Comparison of ENCODE assay signal across 10 cellular contexts in the genomic region with DNA sequence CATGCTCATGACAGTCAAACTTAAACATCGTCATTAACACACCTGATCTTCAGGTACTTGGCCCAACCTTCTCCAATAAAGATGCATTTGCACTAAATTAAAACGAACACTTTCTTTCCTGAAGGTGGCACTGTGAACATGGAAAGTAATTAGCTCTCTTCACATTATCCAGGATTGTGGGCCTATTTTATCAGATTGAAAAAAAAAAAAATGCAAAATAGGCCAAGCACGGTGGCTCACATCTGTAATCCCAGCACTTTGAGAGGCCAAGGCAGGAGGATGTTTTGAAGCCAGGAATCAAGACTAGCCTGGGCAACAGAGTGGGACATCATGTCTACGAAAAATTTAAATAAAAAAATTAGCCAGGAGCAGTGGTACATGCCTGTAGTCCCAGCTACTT. TPM values are rescaled to one million over a fixed set of nuclear protein-coding genes. Genes with fewer than 3 reads are reported as not detected.
DNase-seq lines count a peak whose midpoint lies in the region; ATAC-seq and TF ChIP-seq lines count a peak whose summit lies in the region.
"Had no signal": no experiment of that assay in that cellular context is flagged by ENCODE, and none has a peak within 500 bp of the region (broad histone marks: within the 10 kb centered on the region; RNA-seq: fewer than 3 reads in every experiment).

No MANE protein-coding gene starts in this region.

- H4K20me1 ChIP-seq in smooth muscle cell (ENCODE audit: low read depth): no peaks in the 10 kb centered on the region

- H3F3A ChIP-seq in smooth muscle cell (ENCODE audit: low read depth): no peaks in the 10 kb centered on the region

- TF ChIP-seq POLR2A in lower leg skin (IDR thresholded peaks at IDR 0.05): no peak

- H3K27ac ChIP-seq in smooth muscle cell (ENCODE audit: low read depth): no peak overlapping the region
- H3K27ac ChIP-seq: neutrophil had no signal

- H3K36me3 ChIP-seq in smooth muscle cell (ENCODE audit: low read depth): no peaks in the 10 kb centered on the region
- H3K36me3 ChIP-seq: neutrophil had no signal

- peak; percentile 72 for TF ChIP-seq CTCF in chondrocyte (IDR thresholded peaks at IDR 0.05)
- peak; percentile 24 for TF ChIP-seq CTCF in smooth muscle cell (IDR thresholded peaks at IDR 0.05; ENCODE audit: borderline replicate concordance, insufficient read depth, poor library complexity, severe bottlenecking)
- no peak for TF ChIP-seq CTCF in lower leg skin (IDR thresholded peaks at IDR 0.05)

- peaks cover 7% of the 10 kb centered on the region for H3K36me3 Mint-ChIP-seq in chondrocyte (ENCODE audit: low read depth)
- no peaks in the 10 kb centered on the region for H3K36me3 Mint-ChIP-seq in activated naive CD4-positive, alpha-beta T cell treated with anti-CD3 and anti-CD28 coated beads, Interleukin-2, amount 50 U/mL, for 72 hours

- H3K27ac Mint-ChIP-seq in chondrocyte (ENCODE audit: unreplicated experiment): no peak overlapping the region
- H3K27ac Mint-ChIP-seq in activated naive CD4-positive, alpha-beta T cell treated with anti-CD3 and anti-CD28 coated beads, Interleukin-2, amount 50 U/mL, for 72 hours: no peak overlapping the region

- ATAC-seq in activated naive CD4-positive, alpha-beta T cell treated with anti-CD3 and anti-CD28 coated beads, Interleukin-2, amount 50 U/mL, for 72 hours: no peak

- H3K4me3 ChIP-seq in smooth muscle cell (no peak overlapping the region), lower leg skin (ENCODE audit: low read depth, poor library complexity, severe bottlenecking) (no peak overlapping the region)

- H3K27me3 Mint-ChIP-seq in chondrocyte (ENCODE audit: low read depth): peaks cover 69% of the 10 kb centered on the region

- no peak overlapping the region for H3K4me3 Mint-ChIP-seq in chondrocyte (ENCODE audit: unreplicated experiment)

- no peaks in the 10 kb centered on the region for H3K9me3 ChIP-seq in smooth muscle cell (replicated peaks; ENCODE audit: low read depth)
- H3K9me3 ChIP-seq: neutrophil had no signal

- no peaks in the 10 kb centered on the region for H3K4me1 ChIP-seq in smooth muscle cell (ENCODE audit: low read depth)

- 54% methylated on average over 4 of the region's 4 CpGs for WGBS in smooth muscle cell (ENCODE audit: low lambda C conversion rate)
- 43 to 48% methylated on average over 4 of the region's 4 CpGs for WGBS in lower leg skin, 2 donors

- H3K79me2 ChIP-seq in smooth muscle cell (ENCODE audit: low read depth): no peaks in the 10 kb centered on the region

- no peak overlapping the region for H3K9ac ChIP-seq in smooth muscle cell (ENCODE audit: low read depth)

- no peak overlapping the region for H3K4me2 ChIP-seq in smooth muscle cell

- intact Hi-C loops in lower leg skin (cut with DNase I; ENCODE audit: low total_unique reads): no loop called here

- H3K27me3 ChIP-seq in smooth muscle cell (ENCODE audit: low read depth): peaks cover 72% of the 10 kb centered on the region

- peak; percentile 33 for DNase-seq in NCI-H510A treated with DMSO at 0.1 percent for 48 hours (lab: John Stamatoyannopoulos, UW)
- DNase-seq in NCI-H510A (lab: John Stamatoyannopoulos, UW): no peak
- peak; percentile 36 for DNase-seq in NCI-H345 (lab: John Stamatoyannopoulos, UW)
- DNase-seq in chondrocyte (ENCODE audit: low spot score): no peak
- DNase-seq in smooth muscle cell (lab: John Stamatoyannopoulos, UW; ENCODE audit: unreplicated experiment): no peak
- no peak for DNase-seq in lower leg skin (ENCODE audit: low spot score in 2 of 2)
- no peak for DNase-seq in activated naive CD4-positive, alpha-beta T cell treated with anti-CD3 and anti-CD28 coated beads, Interleukin-2, amount 50 U/mL, for 72 hours (ENCODE audit: low spot score in 2 of 2)
- DNase-seq in NOMO-1 treated with DMSO at 0.1 percent for 48 hours (lab: John Stamatoyannopoulos, UW; ENCODE audit: unreplicated experiment): no peak

- H3K9me3 Mint-ChIP-seq in chondrocyte (ENCODE audit: low read depth): peaks cover 6% of the 10 kb centered on the region
- H3K9me3 Mint-ChIP-seq in activated naive CD4-positive, alpha-beta T cell treated with anti-CD3 and anti-CD28 coated beads, Interleukin-2, amount 50 U/mL, for 72 hours: no peaks in the 10 kb centered on the region

- H3K4me1 Mint-ChIP-seq in chondrocyte (ENCODE audit: low read depth): no peaks in the 10 kb centered on the region

- no peak overlapping the region for H2AFZ ChIP-seq in smooth muscle cell (ENCODE audit: low read depth)

RNA-seq across cellular contexts. Expression of gene CDC20B, which starts 14.4 kb away (rescaled TPM):
- not detected in 3 replicates for total RNA-seq in chondrocyte
- total RNA-seq in smooth muscle cell: not detected in 2 replicates
- polyA plus RNA-seq in smooth muscle cell: 0.11 TPM in 1 of 2 replicates, not detected in the other
- total RNA-seq in lower leg skin: not detected
- not detected for total RNA-seq in activated naive CD4-positive, alpha-beta T cell treated with anti-CD3 and anti-CD28 coated beads, Interleukin-2, amount 50 U/mL, for 72 hours
- polyA plus RNA-seq: BJ had no signal

RNA-seq across cellular contexts. Expression of gene GPX8, which starts 27.4 kb away (rescaled TPM):
- 196 to 212 TPM (median 198 TPM) in 3 replicates for total RNA-seq in chondrocyte
- total RNA-seq in smooth muscle cell: 306 and 314 TPM in 2 replicates
- polyA plus RNA-seq in smooth muscle cell: 183 and 230 TPM in 2 replicates
- 1 to 10 TPM; 1.6 to 8.1 (median 4.6) TPM for total RNA-seq in lower leg skin
- not detected for total RNA-seq in activated naive CD4-positive, alpha-beta T cell treated with anti-CD3 and anti-CD28 coated beads, Interleukin-2, amount 50 U/mL, for 72 hours

RNA-seq across cellular contexts. Expression of gene MCIDAS, which starts 39.7 kb away (rescaled TPM):
- 0.15 TPM in 1 of 3 replicates, not detected in the others for total RNA-seq in chondrocyte
- total RNA-seq in smooth muscle cell: 0.13 TPM in 1 of 2 replicates, not detected in the other
- polyA plus RNA-seq in smooth muscle cell: not detected in 2 replicates
- not detected for total RNA-seq in lower leg skin
- under 1 TPM in 1 of 2 donors, not detected in 1; 0.18 TPM for total RNA-seq in activated naive CD4-positive, alpha-beta T cell treated with anti-CD3 and anti-CD28 coated beads, Interleukin-2, amount 50 U/mL, for 72 hours

RNA-seq across cellular contexts. Expression of gene CCNO, which starts 46.0 kb away (rescaled TPM):
- 1.7 to 2.0 TPM in 2 of 3 replicates, not detected in the other for total RNA-seq in chondrocyte
- 1.7 TPM in 1 of 2 replicates, not detected in the other for total RNA-seq in smooth muscle cell
- polyA plus RNA-seq in smooth muscle cell: 0.26 TPM in 1 of 2 replicates, not detected in the other
- 1 to 10 TPM; 1.3 to 6.2 (median 3.9) TPM for total RNA-seq in lower leg skin
- total RNA-seq in activated naive CD4-positive, alpha-beta T cell treated with anti-CD3 and anti-CD28 coated beads, Interleukin-2, amount 50 U/mL, for 72 hours: not detected

Comparison
In these comparisons a context has a peak if more than half of its experiments do, and no peak if none do; other contexts are left out.
1. DNase-seq: peak in NCI-H510A treated with DMSO at 0.1 percent for 48 hours (single experiment) and NCI-H345 (single experiment); none in NCI-H510A (single experiment), chondrocyte (single experiment), smooth muscle cell (single experiment), lower leg skin (0 of 2), activated naive CD4-positive, alpha-beta T cell treated with anti-CD3 and anti-CD28 coated beads, Interleukin-2, amount 50 U/mL, for 72 hours (0 of 2) and NOMO-1 treated with DMSO at 0.1 percent for 48 hours (single experiment).
2. CTCF ChIP-seq: peak in chondrocyte (single experiment) and smooth muscle cell (single experiment); none in lower leg skin (0 of 3).
3. RNA of gene GPX8, which starts 27.4 kb away (total RNA-seq): 306 to 314 TPM in smooth muscle cell and 196 to 212 TPM in chondrocyte; 1.6 to 8.1 TPM in lower leg skin and not detected in activated naive CD4-positive, alpha-beta T cell treated with anti-CD3 and anti-CD28 coated beads, Interleukin-2, amount 50 U/mL, for 72 hours; every median in the first group is over 10 times any median in the second.